Comparison of ENCODE assay signal across 25 cellular contexts in genomic region chr1:19088717-19089442, GRCh38.
A peak's percentile ranks its signal among the peaks of the same experiment; 100 is the strongest.
DNase-seq lines count a peak whose midpoint lies in the region; ATAC-seq and TF ChIP-seq lines count a peak whose summit lies in the region.
"Had no signal": no experiment of that assay in that cellular context is flagged by ENCODE, and none has a peak within 500 bp of the region (broad histone marks: within the 10 kb centered on the region; RNA-seq: fewer than 3 reads in every experiment).

No MANE protein-coding gene starts in this region.

- H3K4me3 ChIP-seq in OCI-LY3 (ENCODE audit: low read length): no peak overlapping the region
- H3K4me3 ChIP-seq: BLaER1 treated with 17β-estradiol and CSF1 and Interleukin-3, amounts not matched to agents 10 nM and 100 nM; esophagus squamous epithelium; hepatocyte; thoracic aorta had no signal

- CTCF ChIA-PET in activated naive CD4-positive, alpha-beta T cell treated with anti-CD3 and anti-CD28 coated beads, Interleukin-2, amount 10 ng/mL, durations not matched to agents 7 days and 5 days (lab: Charles Lee): interaction anchor here (0.7 to 2.3 kb wide), 4 partner anchors 14 to 182 kb away, joined by 3 to 11 read pairs (median 4); no protein-coding TSS in a partner anchor

- H3K27ac Mint-ChIP-seq in activated naive CD4-positive, alpha-beta T cell treated with anti-CD3 and anti-CD28 coated beads, Interleukin-2, amount 10 ng/mL, durations not matched to agents 7 days and 5 days: peak overlapping the region; percentile 49
- peak overlapping the region; percentile 35 for H3K27ac Mint-ChIP-seq in central memory CD8-positive, alpha-beta T cell (ENCODE audit: low read depth)
- peak overlapping the region; percentile 90 for H3K27ac Mint-ChIP-seq in stimulated activated naive B cell treated with anti-CD40 and anti-IgM and Interleukin-4, amounts not matched to agents 10 μg/mL and 1 μg/mL and 100 μg/mL, for 72 hours
- H3K27ac Mint-ChIP-seq: activated CD8-positive, alpha-beta T cell treated with anti-CD3 and anti-CD28 coated beads, Interleukin-2, amount 10 ng/mL, durations not matched to agents 7 days and 5 days; endodermal cell; WTC11 had no signal

- H4K20me1 ChIP-seq in OCI-LY3 (ENCODE audit: insufficient read depth, low read length): peaks cover 21% of the 10 kb centered on the region

- peaks cover 36% of the 10 kb centered on the region for H3K4me1 ChIP-seq in OCI-LY3 (ENCODE audit: low read length)

- no peaks in the 10 kb centered on the region for H3K9me3 ChIP-seq in OCI-LY3 (ENCODE audit: insufficient read depth, low read length)
- H3K9me3 ChIP-seq: BLaER1 treated with 17β-estradiol and CSF1 and Interleukin-3, amounts not matched to agents 10 nM and 100 nM; esophagus squamous epithelium; thoracic aorta had no signal

- DNase-seq in activated naive CD4-positive, alpha-beta T cell treated with anti-CD3 and anti-CD28 coated beads, Interleukin-2, amount 10 ng/mL, durations not matched to agents 7 days and 5 days: no peak
- no peak for DNase-seq in activated naive CD4-positive, alpha-beta T cell (lab: John Stamatoyannopoulos, UW)
- DNase-seq in central memory CD8-positive, alpha-beta T cell (ENCODE audit: low spot score in 2 of 2): no peak
- DNase-seq in stimulated activated naive B cell treated with anti-CD40 and anti-IgM and Interleukin-4, amounts not matched to agents 10 μg/mL and 1 μg/mL and 100 μg/mL, for 72 hours: no peak
- no peak for DNase-seq in Right ventricle myocardium inferior (ENCODE audit: missing footprints)
- DNase-seq: ACHN; activated CD8-positive, alpha-beta T cell treated with anti-CD3 and anti-CD28 coated beads, Interleukin-2, amount 10 ng/mL, durations not matched to agents 7 days and 5 days; activated T-cell treated with anti-CD3 and anti-CD28 coated beads, Interleukin-2, amount 50 U/mL, for 1 hour; endodermal cell; esophagus squamous epithelium; left colon; NCI-H1105; NCI-H2029; NCI-H226; small intestine; stimulated activated CD4-positive, alpha-beta T cell treated with anti-CD3 and anti-CD28 coated beads, Interleukin-2, amount 100 ng/mL, for 24 hours; T1000 had no signal

- intact Hi-C loops in Right ventricle myocardium inferior (cut with DNase I): loop anchor here (5.0 kb wide), 2 partner anchors 132 to 207 kb away; partner anchors contain the start of gene IFFO2

- H3K9ac ChIP-seq in OCI-LY3 (ENCODE audit: low read length): no peak overlapping the region
- H3K9ac ChIP-seq: BLaER1 treated with 17β-estradiol and CSF1 and Interleukin-3, amounts not matched to agents 10 nM and 100 nM had no signal

- no peak overlapping the region for H2AFZ ChIP-seq in OCI-LY3 (ENCODE audit: low read depth, low read length)
- H2AFZ ChIP-seq: hepatocyte had no signal

- H3K27me3 ChIP-seq in OCI-LY3 (ENCODE audit: low read depth, low read length): no peaks in the 10 kb centered on the region
- H3K27me3 ChIP-seq: BLaER1 treated with 17β-estradiol and CSF1 and Interleukin-3, amounts not matched to agents 10 nM and 100 nM; esophagus squamous epithelium; hepatocyte had no signal

- no peaks in the 10 kb centered on the region for H3K27me3 Mint-ChIP-seq in activated naive CD4-positive, alpha-beta T cell treated with anti-CD3 and anti-CD28 coated beads, Interleukin-2, amount 10 ng/mL, durations not matched to agents 7 days and 5 days
- H3K27me3 Mint-ChIP-seq in central memory CD8-positive, alpha-beta T cell: no peaks in the 10 kb centered on the region
- no peaks in the 10 kb centered on the region for H3K27me3 Mint-ChIP-seq in stimulated activated naive B cell treated with anti-CD40 and anti-IgM and Interleukin-4, amounts not matched to agents 10 μg/mL and 1 μg/mL and 100 μg/mL, for 72 hours
- H3K27me3 Mint-ChIP-seq: memory B cell had no signal

- no peaks in the 10 kb centered on the region for H3K9me3 Mint-ChIP-seq in activated naive CD4-positive, alpha-beta T cell treated with anti-CD3 and anti-CD28 coated beads, Interleukin-2, amount 10 ng/mL, durations not matched to agents 7 days and 5 days
- H3K9me3 Mint-ChIP-seq in central memory CD8-positive, alpha-beta T cell: no peaks in the 10 kb centered on the region
- H3K9me3 Mint-ChIP-seq in stimulated activated naive B cell treated with anti-CD40 and anti-IgM and Interleukin-4, amounts not matched to agents 10 μg/mL and 1 μg/mL and 100 μg/mL, for 72 hours: no peaks in the 10 kb centered on the region
- H3K9me3 Mint-ChIP-seq: endodermal cell, memory B cell, WTC11 had no signal

- H3K27ac ChIP-seq in OCI-LY3 (ENCODE audit: low read length): peak overlapping the region; percentile 38; the same call in 1 of the 2 replicates
- H3K27ac ChIP-seq: BLaER1 treated with 17β-estradiol and CSF1 and Interleukin-3, amounts not matched to agents 10 nM and 100 nM; esophagus squamous epithelium; thoracic aorta had no signal

- peak overlapping the region; percentile 40 for H3K4me2 ChIP-seq in OCI-LY3 (ENCODE audit: low read length)
- H3K4me2 ChIP-seq: BLaER1 treated with 17β-estradiol and CSF1 and Interleukin-3, amounts not matched to agents 10 nM and 100 nM; hepatocyte had no signal

- no peak overlapping the region for H3K4me3 Mint-ChIP-seq in activated naive CD4-positive, alpha-beta T cell treated with anti-CD3 and anti-CD28 coated beads, Interleukin-2, amount 10 ng/mL, durations not matched to agents 7 days and 5 days
- no peak overlapping the region for H3K4me3 Mint-ChIP-seq in central memory CD8-positive, alpha-beta T cell
- peak overlapping the region in 1 of 2 donors; percentile 29 for H3K4me3 Mint-ChIP-seq in stimulated activated naive B cell treated with anti-CD40 and anti-IgM and Interleukin-4, amounts not matched to agents 10 μg/mL and 1 μg/mL and 100 μg/mL, for 72 hours
- H3K4me3 Mint-ChIP-seq: activated CD8-positive, alpha-beta T cell treated with anti-CD3 and anti-CD28 coated beads, Interleukin-2, amount 10 ng/mL, durations not matched to agents 7 days and 5 days; endodermal cell; memory B cell; WTC11 had no signal

- H3K36me3 Mint-ChIP-seq in activated naive CD4-positive, alpha-beta T cell treated with anti-CD3 and anti-CD28 coated beads, Interleukin-2, amount 10 ng/mL, durations not matched to agents 7 days and 5 days: peaks cover 71% of the 10 kb centered on the region
- peaks cover 49% of the 10 kb centered on the region for H3K36me3 Mint-ChIP-seq in central memory CD8-positive, alpha-beta T cell (ENCODE audit: insufficient read depth)
- H3K36me3 Mint-ChIP-seq in stimulated activated naive B cell treated with anti-CD40 and anti-IgM and Interleukin-4, amounts not matched to agents 10 μg/mL and 1 μg/mL and 100 μg/mL, for 72 hours: peaks cover 50 to 72% of the 10 kb centered on the region in 2 donors

- TF ChIP-seq CTCF in OCI-LY3 (IDR thresholded peaks at IDR 0.05; ENCODE audit: low read depth, low read length): no peak

- H3K4me1 Mint-ChIP-seq in activated naive CD4-positive, alpha-beta T cell treated with anti-CD3 and anti-CD28 coated beads, Interleukin-2, amount 10 ng/mL, durations not matched to agents 7 days and 5 days: no peaks in the 10 kb centered on the region
- H3K4me1 Mint-ChIP-seq in central memory CD8-positive, alpha-beta T cell: peaks cover 10% of the 10 kb centered on the region
- H3K4me1 Mint-ChIP-seq in stimulated activated naive B cell treated with anti-CD40 and anti-IgM and Interleukin-4, amounts not matched to agents 10 μg/mL and 1 μg/mL and 100 μg/mL, for 72 hours: peaks cover 19 to 21% of the 10 kb centered on the region in 2 donors
- H3K4me1 Mint-ChIP-seq: endodermal cell, memory B cell, WTC11 had no signal

- no peak for ATAC-seq in central memory CD8-positive, alpha-beta T cell (replicated peaks; ENCODE audit: extremely low read depth, poor library complexity, severe bottlenecking)
- peak in 1 of 2 donors; percentile 34 for ATAC-seq in stimulated activated naive B cell treated with anti-CD40 and anti-IgM and Interleukin-4, amounts not matched to agents 10 μg/mL and 1 μg/mL and 100 μg/mL, for 72 hours (replicated peaks)
- ATAC-seq in HG02759 (IDR thresholded peaks at IDR 0.05; ENCODE audit: unreplicated experiment): no peak
- no peak for ATAC-seq in Right ventricle myocardium inferior
- ATAC-seq in GM21381 (IDR thresholded peaks at IDR 0.05; ENCODE audit: unreplicated experiment): no peak
- ATAC-seq: activated CD8-positive, alpha-beta T cell treated with anti-CD3 and anti-CD28 coated beads, Interleukin-2, amount 10 ng/mL, durations not matched to agents 7 days and 5 days; left colon; WTC11 had no signal

- H3K36me3 ChIP-seq in OCI-LY3 (replicated peaks; ENCODE audit: low read depth, low read length): peaks cover 80% of the 10 kb centered on the region

- no peaks in the 10 kb centered on the region for H3K79me2 ChIP-seq in OCI-LY3 (ENCODE audit: low read length)

Comparison
In these comparisons a context has a peak if more than half of its experiments do, and no peak if none do; other contexts are left out.
1. H3K27ac Mint-ChIP-seq: peak in every context shown above with its lines; median percentile 90 in stimulated activated naive B cell treated with anti-CD40 and anti-IgM and Interleukin-4, amounts not matched to agents 10 μg/mL and 1 μg/mL and 100 μg/mL, for 72 hours; 49 in activated naive CD4-positive, alpha-beta T cell treated with anti-CD3 and anti-CD28 coated beads, Interleukin-2, amount 10 ng/mL, durations not matched to agents 7 days and 5 days; 35 in central memory CD8-positive, alpha-beta T cell.